Comparison of ENCODE assay signal across 1 cellular context in the genomic region with DNA sequence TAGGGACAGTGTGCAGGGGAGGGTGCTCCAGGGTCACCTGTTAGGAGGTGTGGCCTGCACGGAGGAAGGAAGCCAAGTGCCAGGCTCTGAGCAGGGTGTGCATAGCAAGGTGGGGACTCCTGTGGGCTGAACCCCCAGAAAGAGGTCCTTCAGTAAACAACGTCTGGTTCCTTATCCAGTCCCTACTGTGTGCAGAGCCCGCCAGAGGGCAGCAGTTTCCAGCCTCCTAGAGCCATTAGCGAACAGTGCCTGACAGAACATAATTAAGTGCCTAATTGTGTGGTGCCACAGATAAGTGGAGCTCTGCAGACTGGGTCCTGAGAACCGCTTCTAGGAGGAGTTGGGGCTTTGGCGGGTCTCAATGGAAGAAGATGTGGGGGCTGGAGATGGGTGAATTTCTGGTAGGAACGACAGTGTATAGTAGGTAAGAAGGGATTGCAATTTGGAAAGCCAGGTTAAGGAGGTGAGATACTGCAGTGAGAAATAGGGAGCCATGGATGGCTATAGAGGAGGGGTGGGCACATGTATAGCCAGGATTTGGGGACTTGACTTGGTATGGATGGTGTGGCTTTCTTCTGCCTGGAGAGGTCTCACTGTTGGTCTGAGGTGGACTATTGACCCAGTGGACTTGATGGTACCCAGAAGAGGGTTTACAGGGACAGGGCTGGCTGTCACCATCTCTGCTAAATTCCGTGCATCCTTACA.
TF ChIP-seq lines count a peak whose summit lies in the region.

No MANE protein-coding gene starts in this region.

TF ChIP-seq in K562, 482 proteins besides CTCF, POLR2A, EP300 and RAD21 (continued from another document):
- TF ChIP-seq, protein P1, sequence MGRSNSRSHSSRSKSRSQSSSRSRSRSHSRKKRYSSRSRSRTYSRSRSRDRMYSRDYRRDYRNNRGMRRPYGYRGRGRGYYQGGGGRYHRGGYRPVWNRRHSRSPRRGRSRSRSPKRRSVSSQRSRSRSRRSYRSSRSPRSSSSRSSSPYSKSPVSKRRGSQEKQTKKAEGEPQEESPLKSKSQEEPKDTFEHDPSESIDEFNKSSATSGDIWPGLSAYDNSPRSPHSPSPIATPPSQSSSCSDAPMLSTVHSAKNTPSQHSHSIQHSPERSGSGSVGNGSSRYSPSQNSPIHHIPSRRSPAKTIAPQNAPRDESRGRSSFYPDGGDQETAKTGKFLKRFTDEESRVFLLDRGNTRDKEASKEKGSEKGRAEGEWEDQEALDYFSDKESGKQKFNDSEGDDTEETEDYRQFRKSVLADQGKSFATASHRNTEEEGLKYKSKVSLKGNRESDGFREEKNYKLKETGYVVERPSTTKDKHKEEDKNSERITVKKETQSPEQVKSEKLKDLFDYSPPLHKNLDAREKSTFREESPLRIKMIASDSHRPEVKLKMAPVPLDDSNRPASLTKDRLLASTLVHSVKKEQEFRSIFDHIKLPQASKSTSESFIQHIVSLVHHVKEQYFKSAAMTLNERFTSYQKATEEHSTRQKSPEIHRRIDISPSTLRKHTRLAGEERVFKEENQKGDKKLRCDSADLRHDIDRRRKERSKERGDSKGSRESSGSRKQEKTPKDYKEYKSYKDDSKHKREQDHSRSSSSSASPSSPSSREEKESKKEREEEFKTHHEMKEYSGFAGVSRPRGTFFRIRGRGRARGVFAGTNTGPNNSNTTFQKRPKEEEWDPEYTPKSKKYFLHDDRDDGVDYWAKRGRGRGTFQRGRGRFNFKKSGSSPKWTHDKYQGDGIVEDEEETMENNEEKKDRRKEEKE (IDR thresholded peaks at IDR 0.05; ENCODE audit: borderline replicate concordance in 1 of 2, control insufficient read depth in 1 of 2, low read depth in 2 of 2, low read length in 1 of 2): no peak
- TF ChIP-seq ZKSCAN1 (IDR thresholded peaks at IDR 0.05; ENCODE audit: low read depth, low read length) (peak; percentile 92), NFXL1 (CRISPR knock-in tag; IDR thresholded peaks at IDR 0.05) (no peak), MBD2 (IDR thresholded peaks at IDR 0.05; ENCODE audit: borderline replicate concordance, low read depth) (no peak), MXI1 (IDR thresholded peaks at IDR 0.05; ENCODE audit: low read depth, low read length) (no peak), ARID2 (IDR thresholded peaks at IDR 0.05) (no peak), ZFP36 (IDR thresholded peaks at IDR 0.05; ENCODE audit: low read depth, low read length, partially characterized antibody) (peak; percentile 23), KLF13 (tag; IDR thresholded peaks at IDR 0.05; ENCODE audit: borderline replicate concordance, low read depth) (no peak), RBM25 (IDR thresholded peaks at IDR 0.05; ENCODE audit: low read depth, low read length, severe bottlenecking) (peak; percentile 33), RCOR1 (IDR thresholded peaks at IDR 0.05; ENCODE audit: borderline replicate concordance in 1 of 2, low read depth in 2 of 2, low read length in 2 of 2) (no peak), HNRNPLL (IDR thresholded peaks at IDR 0.05; ENCODE audit: low read depth, low read length, poor library complexity, severe bottlenecking) (no peak), SREBF1 (IDR thresholded peaks at IDR 0.05; ENCODE audit: borderline replicate concordance, low read depth, low read length) (no peak), CBX5 (IDR thresholded peaks at IDR 0.05; ENCODE audit: borderline replicate concordance, low read depth) (no peak), CBX3 (IDR thresholded peaks at IDR 0.05; ENCODE audit: borderline replicate concordance in 1 of 2, low read length in 2 of 2) (no peak), SLC30A9 (CRISPR knock-in tag; IDR thresholded peaks at IDR 0.05) (no peak)
- TF ChIP-seq, protein P2, sequence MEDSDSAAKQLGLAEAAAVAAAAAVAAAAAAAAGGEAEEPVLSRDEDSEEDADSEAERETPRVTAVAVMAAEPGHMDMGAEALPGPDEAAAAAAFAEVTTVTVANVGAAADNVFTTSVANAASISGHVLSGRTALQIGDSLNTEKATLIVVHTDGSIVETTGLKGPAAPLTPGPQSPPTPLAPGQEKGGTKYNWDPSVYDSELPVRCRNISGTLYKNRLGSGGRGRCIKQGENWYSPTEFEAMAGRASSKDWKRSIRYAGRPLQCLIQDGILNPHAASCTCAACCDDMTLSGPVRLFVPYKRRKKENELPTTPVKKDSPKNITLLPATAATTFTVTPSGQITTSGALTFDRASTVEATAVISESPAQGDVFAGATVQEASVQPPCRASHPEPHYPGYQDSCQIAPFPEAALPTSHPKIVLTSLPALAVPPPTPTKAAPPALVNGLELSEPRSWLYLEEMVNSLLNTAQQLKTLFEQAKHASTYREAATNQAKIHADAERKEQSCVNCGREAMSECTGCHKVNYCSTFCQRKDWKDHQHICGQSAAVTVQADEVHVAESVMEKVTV (CRISPR knock-in tag; IDR thresholded peaks at IDR 0.05): no peak
